ENCODE assay signal across 8 cellular contexts in the genomic region with DNA sequence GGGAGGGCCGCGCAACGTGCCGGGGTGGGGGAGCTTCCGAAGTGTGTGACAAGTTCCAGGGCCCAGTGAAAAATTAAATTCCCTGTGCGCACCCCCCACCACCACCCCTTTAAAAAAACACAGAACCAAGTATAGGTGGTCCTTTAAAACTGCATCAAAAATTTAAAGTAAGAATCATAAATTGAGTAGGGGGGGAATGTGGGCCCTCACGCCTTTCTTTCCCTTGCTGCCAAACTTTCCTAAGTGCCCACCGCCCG. TPM values are rescaled to one million over a fixed set of nuclear protein-coding genes. Genes with fewer than 3 reads are reported as not detected.
DNase-seq lines count a peak whose midpoint lies in the region; ATAC-seq and TF ChIP-seq lines count a peak whose summit lies in the region.

No MANE protein-coding gene starts in this region.

- H3K27ac ChIP-seq in DND-41 (ENCODE audit: low read length) = peak overlapping the region; percentile 96
- H3K27ac ChIP-seq in ovary = no peak overlapping the region

- no peak for TF ChIP-seq EP300 in ovary (IDR thresholded peaks at IDR 0.05)

- POLR2A ChIA-PET in GM10248 (lab: Yijun Ruan, JAX) = no interaction called here

- H2AFZ ChIP-seq in DND-41 (ENCODE audit: low read depth, low read length) = peak overlapping the region; percentile 68; the same call in 1 of the 2 replicates

- ATAC-seq in DND-41 (ENCODE audit: insufficient read depth, low read depth) = no peak
- ATAC-seq in GM21723 (IDR thresholded peaks at IDR 0.05; ENCODE audit: unreplicated experiment) = no peak

- H3K9ac ChIP-seq in DND-41 (ENCODE audit: low read depth, low read length) (peak overlapping the region; percentile 89), NT2/D1 (ENCODE audit: insufficient read length, low read depth) (peak overlapping the region; percentile 82)

- H3K9me3 ChIP-seq in DND-41 (ENCODE audit: insufficient read depth, low read length, severe bottlenecking) (no peaks in the 10 kb centered on the region), NT2/D1 (ENCODE audit: insufficient read depth, low read length) (no peaks in the 10 kb centered on the region), ovary (no peaks in the 10 kb centered on the region)

- H3K36me3 ChIP-seq in DND-41 (ENCODE audit: insufficient read depth, low read length) = peaks cover 15% of the 10 kb centered on the region
- peaks cover 7% of the 10 kb centered on the region for H3K36me3 ChIP-seq in NT2/D1 (ENCODE audit: insufficient read depth, insufficient read length, low read length)
- no peaks in the 10 kb centered on the region for H3K36me3 ChIP-seq in ovary

- no peak for TF ChIP-seq CTCF in DND-41 (IDR thresholded peaks at IDR 0.05; ENCODE audit: borderline replicate concordance, extremely low read depth, low read length, poor library complexity, severe bottlenecking)
- no peak for TF ChIP-seq CTCF in epithelial cell of esophagus (IDR thresholded peaks at IDR 0.05; ENCODE audit: insufficient read depth, low read depth, low read length, missing control alignments)
- no peak for TF ChIP-seq CTCF in ovary (IDR thresholded peaks at IDR 0.05)
- TF ChIP-seq CTCF in GM10266 (IDR thresholded peaks at IDR 0.05; ENCODE audit: control insufficient read depth, insufficient read depth, low read depth, missing control alignments) = no peak
- no peak for TF ChIP-seq CTCF in GM10248 (IDR thresholded peaks at IDR 0.05; ENCODE audit: control extremely low read depth, extremely low read depth, low read depth, missing control alignments)

- H3K27me3 ChIP-seq in DND-41 (ENCODE audit: insufficient read depth, low read length, poor library complexity) (peaks cover 64% of the 10 kb centered on the region), NT2/D1 (ENCODE audit: insufficient read depth, insufficient read length) (no peaks in the 10 kb centered on the region), ovary (no peaks in the 10 kb centered on the region)

- H3K4me3 ChIP-seq in DND-41 (ENCODE audit: low read depth in 1 of 2, low read length in 2 of 2) (peak overlapping the region; percentile 38 to 78; a peak in 3 of 4 replicates), NT2/D1 (ENCODE audit: insufficient read length, low read depth) (peak overlapping the region; percentile 80), epithelial cell of esophagus (ENCODE audit: low read length) (peak overlapping the region; percentile 77), ovary (peak overlapping the region; percentile 55)

- DNase-seq in DND-41 = no peak
- DNase-seq in NT2/D1 (ENCODE audit: low read depth, low spot score) = no peak
- no peak for DNase-seq in epithelial cell of esophagus (ENCODE audit: low read depth)
- DNase-seq in ovary = no peak
- no peak for DNase-seq in GM10266 (ENCODE audit: extremely low spot score)
- no peak for DNase-seq in GM03348 (ENCODE audit: low spot score)
- DNase-seq in GM10248 (ENCODE audit: extremely low spot score) = no peak

- TF ChIP-seq POLR2A in ovary (IDR thresholded peaks at IDR 0.05) = no peak

- WGBS in ovary, 3 donors = 22 to 27% (median 23%) methylated on average over 9 of the region's 9 CpGs

- CTCF ChIA-PET in GM10248 (lab: Yijun Ruan, JAX) = interaction anchor here (1.1 to 2.9 kb wide), 15 partner anchors 9 to 1526 kb away, joined by 3 to 22 read pairs (median 5); no protein-coding TSS in a partner anchor

- peak overlapping the region; percentile 92 for H3K4me2 ChIP-seq in DND-41 (ENCODE audit: insufficient read depth, low read length)

- H4K20me1 ChIP-seq in DND-41 (ENCODE audit: insufficient read depth, low read length) = peaks cover 20% of the 10 kb centered on the region; the same call in 1 of the 2 replicates

- H3K79me2 ChIP-seq in DND-41 (ENCODE audit: insufficient read depth, low read length) = peaks cover 80% of the 10 kb centered on the region

- peaks cover 68% of the 10 kb centered on the region for H3K4me1 ChIP-seq in DND-41 (ENCODE audit: insufficient read depth, low read length)
- no peaks in the 10 kb centered on the region for H3K4me1 ChIP-seq in NT2/D1 (ENCODE audit: insufficient read depth, insufficient read length)
- H3K4me1 ChIP-seq in ovary (ENCODE audit: insufficient read depth) = peaks cover 4% of the 10 kb centered on the region

- intact Hi-C loops in ovary (cut with DNase I) = no loop called here

RNA-seq across cellular contexts. Expression of gene BCL11A, which starts 2.5 kb away (rescaled TPM):
- 1 to 10 TPM in 6 of 7 donors, not detected in 1; 2.1 to 5.7 (median 3.6) TPM for total RNA-seq in ovary
- 1 to 10 TPM in 1 of 2 donors, under 1 TPM in 1; 0.81 to 2.5 TPM for polyA plus RNA-seq in ovary
